Comparison of ENCODE assay signal across 1 cellular context in the genomic region with DNA sequence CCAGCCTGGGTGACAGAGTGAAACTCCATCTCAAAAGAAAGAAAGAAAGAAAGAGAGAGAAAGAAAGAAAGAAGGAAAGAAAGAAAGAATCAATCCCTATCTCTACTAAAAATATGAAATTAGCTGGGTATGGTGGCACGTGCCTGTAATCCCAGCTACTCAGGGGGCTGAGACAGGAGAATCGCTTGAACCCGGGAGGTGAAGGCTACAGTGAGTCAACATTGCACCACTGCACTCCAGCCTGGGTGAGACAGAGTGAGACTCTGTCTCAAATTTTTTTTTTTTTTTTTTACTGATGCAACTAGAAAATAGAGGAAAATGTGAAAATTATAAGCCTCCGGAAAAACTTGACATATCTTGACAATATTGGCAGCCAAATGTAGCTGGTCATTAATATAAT. TPM values are rescaled to one million over a fixed set of nuclear protein-coding genes. Genes with fewer than 3 reads are reported as not detected.
"Had no signal": no experiment of that assay in that cellular context is flagged by ENCODE, and none has a peak within 500 bp of the region (broad histone marks: within the 10 kb centered on the region; RNA-seq: fewer than 3 reads in every experiment).

No MANE protein-coding gene starts in this region.

RNA-seq across cellular contexts. Expression of a gene that starts 52.0 kb away (rescaled TPM):
- total RNA-seq: smooth muscle cell had no signal
- polyA plus RNA-seq: smooth muscle cell had no signal
